Comparison of ENCODE assay signal across 6 cellular contexts in genomic region chr19:1250374-1251232, GRCh38. TPM values are rescaled to one million over a fixed set of nuclear protein-coding genes. Genes with fewer than 3 reads are reported as not detected.
DNase-seq lines count a peak whose midpoint lies in the region; ATAC-seq and TF ChIP-seq lines count a peak whose summit lies in the region.

No MANE protein-coding gene starts in this region.

- TF ChIP-seq POLR2A in NB4 (IDR thresholded peaks at IDR 0.05; ENCODE audit: extremely low read depth, insufficient read length): no peak

- H3K27me3 Mint-ChIP-seq in activated naive CD8-positive, alpha-beta T cell treated with anti-CD3 and anti-CD28 coated beads, Interleukin-2, amount 10 ng/mL, durations not matched to agents 7 days and 5 days: no peaks in the 10 kb centered on the region

- peaks cover 36% of the 10 kb centered on the region for H3K4me1 ChIP-seq in upper lobe of right lung

- peaks cover 10% of the 10 kb centered on the region for H3K4me1 Mint-ChIP-seq in activated naive CD8-positive, alpha-beta T cell treated with anti-CD3 and anti-CD28 coated beads, Interleukin-2, amount 10 ng/mL, durations not matched to agents 7 days and 5 days

- peak overlapping the region; percentile 93 for H3K4me3 Mint-ChIP-seq in activated naive CD8-positive, alpha-beta T cell treated with anti-CD3 and anti-CD28 coated beads, Interleukin-2, amount 10 ng/mL, durations not matched to agents 7 days and 5 days

- ATAC-seq in activated naive CD8-positive, alpha-beta T cell treated with anti-CD3 and anti-CD28 coated beads, Interleukin-2, amount 10 ng/mL, durations not matched to agents 7 days and 5 days (ENCODE audit: low read depth): no peak
- ATAC-seq in upper lobe of right lung (no peak), HG03354 (IDR thresholded peaks at IDR 0.05; ENCODE audit: poor library complexity, severe bottlenecking, unreplicated experiment) (no peak)

- no peaks in the 10 kb centered on the region for H3K9me3 Mint-ChIP-seq in activated naive CD8-positive, alpha-beta T cell treated with anti-CD3 and anti-CD28 coated beads, Interleukin-2, amount 10 ng/mL, durations not matched to agents 7 days and 5 days

- H3K27ac ChIP-seq in C4-2B (peak overlapping the region; percentile 96), upper lobe of right lung (peak overlapping the region; percentile 95)

- no peak for TF ChIP-seq CTCF in C4-2B (conservative IDR thresholded peaks at IDR 0.05)
- TF ChIP-seq CTCF in NB4 (IDR thresholded peaks at IDR 0.05; ENCODE audit: low read depth, low read length): no peak
- TF ChIP-seq CTCF in kidney epithelial cell (IDR thresholded peaks at IDR 0.05; ENCODE audit: insufficient read depth, low read length, poor library complexity, severe bottlenecking): no peak
- no peak for TF ChIP-seq CTCF in upper lobe of right lung (IDR thresholded peaks at IDR 0.05)

- H3K36me3 ChIP-seq in kidney epithelial cell (ENCODE audit: control insufficient read depth, insufficient read depth, low read length): peaks cover 8% of the 10 kb centered on the region
- peaks cover 24% of the 10 kb centered on the region for H3K36me3 ChIP-seq in upper lobe of right lung

- H3K4me3 ChIP-seq in NB4 (ENCODE audit: low read depth, low read length) (peak overlapping the region; percentile 54), kidney epithelial cell (ENCODE audit: low read depth, low read length) (peak overlapping the region; percentile 71), upper lobe of right lung (peak overlapping the region; percentile 81)

- H3K9me3 ChIP-seq in upper lobe of right lung: no peaks in the 10 kb centered on the region

- peak; percentile 63 for DNase-seq in NB4 (ENCODE audit: low read depth)
- peak; percentile 72 for DNase-seq in activated naive CD8-positive, alpha-beta T cell treated with anti-CD3 and anti-CD28 coated beads, Interleukin-2, amount 10 ng/mL, durations not matched to agents 7 days and 5 days
- no peak for DNase-seq in kidney epithelial cell (ENCODE audit: low read depth)
- DNase-seq in upper lobe of right lung: peak; percentile 86

- POLR2A ChIA-PET in activated naive CD8-positive, alpha-beta T cell treated with anti-CD3 and anti-CD28 coated beads, Interleukin-2, amount 10 ng/mL, durations not matched to agents 7 days and 5 days (lab: Charles Lee): interaction anchor here (1.0 to 6.6 kb wide), 6 partner anchors 9 to 19 kb away, joined by 3 to 115 read pairs (median 18); partner anchors contain the start of gene CIRBP

- peaks cover 10% of the 10 kb centered on the region for H3K36me3 Mint-ChIP-seq in activated naive CD8-positive, alpha-beta T cell treated with anti-CD3 and anti-CD28 coated beads, Interleukin-2, amount 10 ng/mL, durations not matched to agents 7 days and 5 days

- no peaks in the 10 kb centered on the region for H3K27me3 ChIP-seq in kidney epithelial cell (ENCODE audit: control insufficient read depth, insufficient read depth, low read length)
- H3K27me3 ChIP-seq in upper lobe of right lung: no peaks in the 10 kb centered on the region

- intact Hi-C loops in upper lobe of right lung (cut with DNase I): no loop called here

- peak overlapping the region; percentile 98 for H3K27ac Mint-ChIP-seq in activated naive CD8-positive, alpha-beta T cell treated with anti-CD3 and anti-CD28 coated beads, Interleukin-2, amount 10 ng/mL, durations not matched to agents 7 days and 5 days

RNA-seq across cellular contexts. Expression of gene MIDN, which starts 2.2 kb away (rescaled TPM):
- 10 to 100 TPM; 75.2 to 80.7 TPM for total RNA-seq in activated naive CD8-positive, alpha-beta T cell treated with anti-CD3 and anti-CD28 coated beads, Interleukin-2, amount 10 ng/mL, durations not matched to agents 7 days and 5 days
- total RNA-seq in kidney epithelial cell (66.8 and 69.4 TPM in 2 replicates), upper lobe of right lung (135 TPM)

RNA-seq across cellular contexts. Expression of gene ATP5F1D, which starts 9.1 kb away (rescaled TPM):
- 100 to 1,000 TPM; 157 to 161 TPM for total RNA-seq in activated naive CD8-positive, alpha-beta T cell treated with anti-CD3 and anti-CD28 coated beads, Interleukin-2, amount 10 ng/mL, durations not matched to agents 7 days and 5 days
- total RNA-seq in kidney epithelial cell (55.3 and 69.8 TPM in 2 replicates), upper lobe of right lung (126 TPM)

RNA-seq across cellular contexts. Expression of gene CBARP, which starts 12.8 kb away (rescaled TPM):
- under 1 TPM; 0.14 to 0.17 TPM for total RNA-seq in activated naive CD8-positive, alpha-beta T cell treated with anti-CD3 and anti-CD28 coated beads, Interleukin-2, amount 10 ng/mL, durations not matched to agents 7 days and 5 days
- total RNA-seq in kidney epithelial cell: 5.1 and 10.5 TPM in 2 replicates
- 1.0 TPM for total RNA-seq in upper lobe of right lung

RNA-seq across cellular contexts. Expression of gene CIRBP, which starts 18.5 kb away (rescaled TPM):
- 100 to 1,000 TPM; 327 to 342 TPM for total RNA-seq in activated naive CD8-positive, alpha-beta T cell treated with anti-CD3 and anti-CD28 coated beads, Interleukin-2, amount 10 ng/mL, durations not matched to agents 7 days and 5 days
- total RNA-seq in kidney epithelial cell (298 and 403 TPM in 2 replicates), upper lobe of right lung (322 TPM)

RNA-seq across cellular contexts. Expression of gene FAM174C, which starts 24.7 kb away (rescaled TPM):
- total RNA-seq in activated naive CD8-positive, alpha-beta T cell treated with anti-CD3 and anti-CD28 coated beads, Interleukin-2, amount 10 ng/mL, durations not matched to agents 7 days and 5 days: 10 to 100 TPM; 44.5 to 48.3 TPM
- 58.5 and 75.0 TPM in 2 replicates for total RNA-seq in kidney epithelial cell
- 41.4 TPM for total RNA-seq in upper lobe of right lung
